In genomic region chr22:46563381-46564083, GRCh38 we compare ENCODE assay signal across 9 cellular contexts. TPM values are rescaled to one million over a fixed set of nuclear protein-coding genes. Genes with fewer than 3 reads are reported as not detected.
DNase-seq lines count a peak whose midpoint lies in the region; ATAC-seq and TF ChIP-seq lines count a peak whose summit lies in the region.
"Had no signal": no experiment of that assay in that cellular context is flagged by ENCODE, and none has a peak within 500 bp of the region (broad histone marks: within the 10 kb centered on the region; RNA-seq: fewer than 3 reads in every experiment).

No MANE protein-coding gene starts in this region.

- 41% methylated on average over 16 of the region's 20 CpGs for WGBS in esophagus muscularis mucosa
- 20% methylated on average over 8 of the region's 20 CpGs for WGBS in suprapubic skin

- no peak for ATAC-seq in GM21528 (IDR thresholded peaks at IDR 0.05; ENCODE audit: low FRiP score, unreplicated experiment)

- H3K27me3 ChIP-seq in HL-60 (ENCODE audit: insufficient read depth, poor library complexity, severe bottlenecking) (no peaks in the 10 kb centered on the region), OCI-LY3 (ENCODE audit: low read depth, low read length) (no peaks in the 10 kb centered on the region), esophagus muscularis mucosa (no peaks in the 10 kb centered on the region), neuron (ENCODE audit: insufficient read depth, low read length) (no peaks in the 10 kb centered on the region), suprapubic skin (no peaks in the 10 kb centered on the region)
- H3K27me3 ChIP-seq: SJSA1 had no signal

- peak overlapping the region; percentile 91 for H2AFZ ChIP-seq in OCI-LY3 (ENCODE audit: low read depth, low read length)
- H2AFZ ChIP-seq in neuron (ENCODE audit: low read depth, low read length) = peak overlapping the region; percentile 21

- peak overlapping the region; percentile 97 for H3K4me2 ChIP-seq in OCI-LY3 (ENCODE audit: low read length)

- H3K27ac ChIP-seq in HL-60 (replicated peaks) (peak overlapping the region; percentile 59), OCI-LY3 (ENCODE audit: low read length) (peak overlapping the region; percentile 51), esophagus muscularis mucosa (replicated peaks in 1 of 4) (peak overlapping the region in 1 of 4 donors; percentile 20), suprapubic skin (no peak overlapping the region)
- H3K27ac ChIP-seq: SJSA1 had no signal

- H3K4me3 ChIP-seq in HL-60 (replicated peaks; ENCODE audit: insufficient read depth, low read length) = 0 out of 2 replicates have a peak overlapping the region, but pooled peaks have one; percentile 3
- H3K4me3 ChIP-seq in OCI-LY3 (ENCODE audit: low read length) = peak overlapping the region; percentile 73
- no peak overlapping the region for H3K4me3 ChIP-seq in esophagus muscularis mucosa
- H3K4me3 ChIP-seq in neuron (ENCODE audit: low read length) = no peak overlapping the region
- H3K4me3 ChIP-seq in suprapubic skin = no peak overlapping the region
- H3K4me3 ChIP-seq: SJSA1 had no signal

- H3K79me2 ChIP-seq in OCI-LY3 (ENCODE audit: low read length) = no peaks in the 10 kb centered on the region

- TF ChIP-seq EP300 in esophagus muscularis mucosa (IDR thresholded peaks at IDR 0.05) = no peak
- no peak for TF ChIP-seq EP300 in suprapubic skin (IDR thresholded peaks at IDR 0.05)

- H4K20me1 ChIP-seq in OCI-LY3 (ENCODE audit: insufficient read depth, low read length) = no peaks in the 10 kb centered on the region

- peak; percentile 78 for DNase-seq in COR-L47 (lab: John Stamatoyannopoulos, UW)
- DNase-seq in HL-60 (ENCODE audit: low read depth in 1 of 2, low spot score in 1 of 2) = peak in 1 of 2 experiments; percentile 86
- peak; percentile 69 for DNase-seq in activated T-cell treated with anti-CD3 and anti-CD28 coated beads for 24 hours (ENCODE audit: low read depth)
- DNase-seq in esophagus muscularis mucosa (ENCODE audit: extremely low spot score) = no peak
- DNase-seq in suprapubic skin (ENCODE audit: low spot score in 2 of 2) = peak in 1 of 2 donors; percentile 84

- H3K9ac ChIP-seq in OCI-LY3 (ENCODE audit: low read length) = peak overlapping the region; percentile 61

- no peak for TF ChIP-seq POLR2A in esophagus muscularis mucosa (IDR thresholded peaks at IDR 0.05; ENCODE audit: low read depth)
- TF ChIP-seq POLR2A in suprapubic skin (IDR thresholded peaks at IDR 0.05) = no peak

- peaks cover 25% of the 10 kb centered on the region for H3K4me1 ChIP-seq in OCI-LY3 (ENCODE audit: low read length)
- peaks cover 12 to 14% (median 13%) of the 10 kb centered on the region in 4 donors for H3K4me1 ChIP-seq in esophagus muscularis mucosa
- H3K4me1 ChIP-seq in neuron (ENCODE audit: insufficient read depth, low read length) = peaks cover 11% of the 10 kb centered on the region
- H3K4me1 ChIP-seq in suprapubic skin = peaks cover 15% of the 10 kb centered on the region

- peak; percentile 92 for TF ChIP-seq CTCF in HL-60 (IDR thresholded peaks at IDR 0.05; ENCODE audit: insufficient read depth, low read length)
- peak; percentile 78 for TF ChIP-seq CTCF in OCI-LY3 (IDR thresholded peaks at IDR 0.05; ENCODE audit: low read depth, low read length)
- TF ChIP-seq CTCF in esophagus muscularis mucosa (IDR thresholded peaks at IDR 0.05) = peak; percentile 70 to 73 (median 72)
- peak; percentile 30 to 79 for TF ChIP-seq CTCF in suprapubic skin (IDR thresholded peaks at IDR 0.05)

- no peaks in the 10 kb centered on the region for H3K36me3 ChIP-seq in OCI-LY3 (replicated peaks; ENCODE audit: low read depth, low read length)
- no peaks in the 10 kb centered on the region for H3K36me3 ChIP-seq in esophagus muscularis mucosa
- no peaks in the 10 kb centered on the region for H3K36me3 ChIP-seq in neuron (ENCODE audit: insufficient read depth, low read length)
- no peaks in the 10 kb centered on the region for H3K36me3 ChIP-seq in suprapubic skin
- H3K36me3 ChIP-seq: SJSA1 had no signal

- H3K9me3 ChIP-seq in OCI-LY3 (ENCODE audit: insufficient read depth, low read length) = no peaks in the 10 kb centered on the region
- H3K9me3 ChIP-seq in esophagus muscularis mucosa = no peaks in the 10 kb centered on the region
- H3K9me3 ChIP-seq in neuron (ENCODE audit: low read length) = no peaks in the 10 kb centered on the region
- H3K9me3 ChIP-seq in suprapubic skin = no peaks in the 10 kb centered on the region
- H3K9me3 ChIP-seq: SJSA1 had no signal

- intact Hi-C loops in esophagus muscularis mucosa (cut with DNase I) = loop anchor here (10.0 kb wide), 1 partner anchor 91 kb away; no protein-coding TSS in a partner anchor

RNA-seq across cellular contexts. Expression of gene CELSR1, which starts 26.1 kb away (rescaled TPM):
- total RNA-seq in esophagus muscularis mucosa (1 to 10 TPM; 2.5 to 2.7 (median 2.6) TPM), suprapubic skin (100 to 1,000 TPM in 1 of 4 donors, 10 to 100 TPM in 3; 75.6 to 102 (median 77.5) TPM)

RNA-seq across cellular contexts. Expression of gene GRAMD4, which starts 56.7 kb away (rescaled TPM):
- total RNA-seq in esophagus muscularis mucosa (100 to 1,000 TPM in 1 of 4 donors, 10 to 100 TPM in 3; 20.0 to 126 (median 63.8) TPM), suprapubic skin (100 to 1,000 TPM in 3 of 4 donors, 10 to 100 TPM in 1; 64.1 to 230 (median 164) TPM)

Comparison
In these comparisons a context has a peak if more than half of its experiments do, and no peak if none do; other contexts are left out.
1. H3K4me3 ChIP-seq: peak in HL-60 (single experiment) and OCI-LY3 (single experiment); none in esophagus muscularis mucosa (0 of 4), neuron (single experiment) and suprapubic skin (single experiment).
2. RNA of gene CELSR1, which starts 26.1 kb away (total RNA-seq): 75.6 to 102 TPM in suprapubic skin; 2.5 to 2.7 TPM in esophagus muscularis mucosa; every median in the first group is over 10 times any median in the second.
3. Peak in every context shown above with its lines, with median percentiles within 50 percentile points of each other: CTCF ChIP-seq.